14 cellular contexts compared by ENCODE assay signal in the genomic region with DNA sequence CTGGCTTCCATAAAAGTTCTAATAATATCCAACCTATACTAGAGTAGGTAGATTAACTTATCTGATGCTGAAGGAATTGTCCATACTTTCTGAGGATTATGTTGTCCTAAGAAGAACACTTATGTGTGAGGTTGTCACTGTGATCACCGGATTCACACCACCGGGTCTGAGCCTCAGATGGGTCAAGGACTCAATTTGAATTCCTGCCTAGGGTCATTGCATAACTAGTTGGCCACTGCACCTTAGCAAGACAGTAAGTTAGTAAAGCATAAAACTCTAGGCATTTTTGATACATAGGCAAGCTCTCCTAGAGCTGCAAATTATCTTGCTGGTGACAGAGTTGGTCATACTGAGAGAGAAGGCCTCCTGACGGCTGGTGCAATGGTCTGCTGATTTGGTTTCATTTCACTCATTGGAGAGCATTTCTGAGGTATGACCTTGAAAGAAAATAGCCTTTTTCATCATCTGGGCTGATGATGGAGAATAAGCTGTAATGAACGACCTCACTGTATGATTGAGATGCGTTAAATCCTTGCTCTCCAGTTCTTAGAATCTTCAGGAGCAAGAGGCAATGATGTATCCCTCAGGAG.
DNase-seq lines count a peak whose midpoint lies in the region; ATAC-seq lines count a peak whose summit lies in the region.
"Had no signal": no experiment of that assay in that cellular context is flagged by ENCODE, and none has a peak within 500 bp of the region (broad histone marks: within the 10 kb centered on the region; RNA-seq: fewer than 3 reads in every experiment).

No MANE protein-coding gene starts in this region.

- DNase-seq in AG08395 (ENCODE audit: low spot score) (no peak), NCI-H526 treated with DMSO at 0.1 percent for 48 hours (lab: John Stamatoyannopoulos, UW) (no peak), medulla oblongata (ENCODE audit: extremely low spot score) (no peak), NCI-H345 (lab: John Stamatoyannopoulos, UW) (no peak)
- DNase-seq: activated CD4-positive, alpha-beta T cell treated with anti-CD3 and anti-CD28 coated beads for 36 hours; activated T-cell treated with anti-CD3 and anti-CD28 coated beads, Interleukin-2, amount 50 U/mL, for 72 hours; hippocampal formation; NCI-H1092 treated with DMSO at 0.1 percent for 48 hours; NCI-H524 treated with DMSO at 0.1 percent for 48 hours; T-cell had no signal

- peak; percentile 91 for ATAC-seq in GM18502 (IDR thresholded peaks at IDR 0.05; ENCODE audit: poor library complexity, unreplicated experiment)
- peak; percentile 69 for ATAC-seq in GM19397 (IDR thresholded peaks at IDR 0.05; ENCODE audit: unreplicated experiment)
- ATAC-seq in HG02870 (IDR thresholded peaks at IDR 0.05; ENCODE audit: unreplicated experiment), result peak; percentile 84
- ATAC-seq in HG03520 (IDR thresholded peaks at IDR 0.05; ENCODE audit: unreplicated experiment), result peak; percentile 67
- ATAC-seq: activated CD4-positive, alpha-beta T cell treated with anti-CD3 and anti-CD28 coated beads for 36 hours; activated T-cell treated with anti-CD3 and anti-CD28 coated beads, Interleukin-2, amount 50 U/mL, for 72 hours; T-cell had no signal
